26 cellular contexts compared by ENCODE assay signal in genomic region chr10:10993785-10994184, GRCh38.
"Had no signal": no experiment of that assay in that cellular context is flagged by ENCODE, and none has a peak within 500 bp of the region (broad histone marks: within the 10 kb centered on the region; RNA-seq: fewer than 3 reads in every experiment).

No MANE protein-coding gene starts in this region.

- DNase-seq: stimulated activated CD4-positive, alpha-beta T cell treated with anti-CD3 and anti-CD28 coated beads, Interleukin-2, amount 100 ng/mL, for 48 hours; stimulated activated CD4-positive, alpha-beta T cell treated with anti-CD3 and anti-CD28 coated beads, Interleukin-4, amount 100 ng/mL, for 1 hour; stimulated activated CD4-positive, alpha-beta T cell treated with anti-CD3 and anti-CD28 coated beads, Interleukin-4, amount 100 ng/mL, for 24 hours; stimulated activated CD4-positive, alpha-beta T cell treated with anti-CD3 and anti-CD28 coated beads, Interleukin-4, amount 100 ng/mL, for 4 hours; stimulated activated CD8-positive, alpha-beta memory T cell treated with anti-CD3 and anti-CD28 coated beads, Interleukin-4, amount 100 ng/mL, for 48 hours; stimulated activated naive B cell treated with anti-CD40 and anti-IgM and Interleukin-4, amounts not matched to agents 10 μg/mL and 1 μg/mL and 100 μg/mL, for 72 hours; stimulated activated naive CD4-positive, alpha-beta T cell; stimulated activated naive CD4-positive, alpha-beta T cell treated with Interleukin-2 at 50 U/mL for 16 hours; stimulated activated naive CD8-positive, alpha-beta T cell treated with anti-CD3 and anti-CD28 coated beads, Interleukin-15, amount 100 ng/mL, for 72 hours; stimulated activated naive CD8-positive, alpha-beta T cell treated with anti-CD3 and anti-CD28 coated beads, Interleukin-15, Interleukin-2, amounts not matched to agents 100 U/mL and 50 U/mL, for 24 hours; stomach; substantia nigra; testis; thyroid gland; tibial artery; transverse colon; trophoblast cell; upper lobe of right lung; uterus had no signal

- H3K9me3 ChIP-seq: stomach, suprapubic skin, testis, thoracic aorta, thyroid gland, tibial artery, tibial nerve, transverse colon, upper lobe of right lung, uterus, vagina had no signal

- H3K36me3 ChIP-seq: stomach, suprapubic skin, thoracic aorta, thyroid gland, tibial artery, tibial nerve, transverse colon, upper lobe of right lung, uterus, vagina had no signal

- H3K4me1 ChIP-seq: stomach, suprapubic skin, testis, thyroid gland, tibial artery, tibial nerve, upper lobe of right lung, uterus, vagina had no signal

- FAIRE-seq: urothelium cell line had no signal

- H3K27ac ChIP-seq: stomach, suprapubic skin, testis, thoracic aorta, thyroid gland, tibial artery, tibial nerve, transverse colon, upper lobe of right lung, uterus, vagina had no signal

- H3K27me3 ChIP-seq: stomach, suprapubic skin, testis, thyroid gland, tibial artery, tibial nerve, transverse colon, upper lobe of right lung, uterus, vagina had no signal

- ATAC-seq: stimulated activated effector memory CD8-positive, alpha-beta T cell treated with anti-CD3 and anti-CD28 coated beads, Interleukin-12 subunit alpha, Interleukin-12 subunit beta, amount 100 ng/mL, for 72 hours; stimulated activated memory B cell treated with anti-CD40 and anti-IgM and Interleukin-4, amounts not matched to agents 10 μg/mL and 1 μg/mL and 100 μg/mL, for 72 hours; stimulated activated naive B cell treated with anti-CD40 and anti-IgM and Interleukin-4, amounts not matched to agents 10 μg/mL and 1 μg/mL and 100 μg/mL, for 72 hours; stimulated activated naive CD8-positive, alpha-beta T cell treated with anti-CD3 and anti-CD28 coated beads, Interleukin-15, amount 100 ng/mL, for 72 hours; stimulated activated naive CD8-positive, alpha-beta T cell treated with anti-CD3 and anti-CD28 coated beads, Interleukin-15, Interleukin-2, amounts not matched to agents 100 U/mL and 50 U/mL, for 24 hours; upper lobe of right lung had no signal

- H3K4me3 ChIP-seq: stomach, suprapubic skin, testis, thoracic aorta, thyroid gland, tibial artery, tibial nerve, transverse colon, upper lobe of right lung, uterus, vagina had no signal
